Comparison of ENCODE assay signal across 9 cellular contexts in the genomic region with DNA sequence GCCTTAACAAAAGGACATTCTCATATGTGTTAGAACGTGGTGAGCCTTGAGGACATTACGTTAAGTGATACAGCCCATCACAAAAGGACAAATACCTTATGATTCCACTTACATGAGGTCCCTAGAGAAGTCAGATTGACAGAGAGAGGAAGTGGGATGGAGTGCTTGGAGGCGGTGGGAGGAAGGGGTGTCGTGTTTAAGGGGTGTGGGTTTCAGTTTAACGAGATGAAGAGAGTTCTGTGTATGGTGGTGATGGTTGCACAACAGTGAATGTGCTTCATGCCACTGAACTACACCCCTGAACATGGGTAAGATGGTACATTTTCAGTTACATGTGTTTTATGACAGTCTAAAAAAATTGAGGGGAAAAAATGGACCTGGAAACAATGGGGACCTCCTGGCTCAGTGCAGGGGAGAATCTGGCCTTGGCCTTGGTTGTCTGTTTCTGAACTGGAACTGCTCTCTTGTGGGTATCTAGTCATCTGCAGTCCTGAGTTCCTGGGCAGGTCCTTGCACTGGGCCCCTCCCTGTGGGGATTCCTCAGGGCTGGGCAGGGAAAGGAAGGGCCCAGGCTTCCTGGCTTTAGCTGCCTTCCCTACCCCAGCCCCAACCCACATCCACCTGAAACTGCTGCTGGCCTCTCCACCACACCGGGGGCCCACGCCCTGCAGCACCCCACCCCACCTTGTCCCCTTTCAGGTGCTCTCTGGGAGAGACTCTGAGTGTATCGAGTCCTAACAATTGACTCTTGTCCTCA. TPM values are rescaled to one million over a fixed set of nuclear protein-coding genes. Genes with fewer than 3 reads are reported as not detected.
A peak's percentile ranks its signal among the peaks of the same experiment; 100 is the strongest.
DNase-seq lines count a peak whose midpoint lies in the region; ATAC-seq lines count a peak whose summit lies in the region.
"Had no signal": no experiment of that assay in that cellular context is flagged by ENCODE, and none has a peak within 500 bp of the region (broad histone marks: within the 10 kb centered on the region; RNA-seq: fewer than 3 reads in every experiment).

No MANE protein-coding gene starts in this region.

- H2BK12ac ChIP-seq in trophoblast cell (ENCODE audit: low read length) (no peak overlapping the region), neuronal stem cell (ENCODE audit: low read length) (no peak overlapping the region)

- H3K79me1 ChIP-seq in trophoblast cell (ENCODE audit: low read length) (no peaks in the 10 kb centered on the region), neuronal stem cell (ENCODE audit: low read depth, low read length) (peaks cover 2% of the 10 kb centered on the region)

- H2BK120ac ChIP-seq in trophoblast cell (ENCODE audit: insufficient read depth, low read length, poor library complexity) (no peak overlapping the region), neuronal stem cell (ENCODE audit: low read depth, low read length) (no peak overlapping the region)

- H3K14ac ChIP-seq in trophoblast cell (ENCODE audit: low read length) (no peak overlapping the region), neuronal stem cell (ENCODE audit: low read length) (no peak overlapping the region)

- no peak overlapping the region for H3K9ac ChIP-seq in trophoblast cell (ENCODE audit: low read length)
- H3K9ac ChIP-seq in neuronal stem cell (ENCODE audit: low read depth, low read length, poor library complexity), result no peak overlapping the region
- H3K9ac ChIP-seq: KMS-11 had no signal

- no peak overlapping the region for H2BK15ac ChIP-seq in neuronal stem cell (ENCODE audit: low read length)

- H3K27me3 ChIP-seq in trophoblast cell (ENCODE audit: insufficient read depth, low read length) (no peaks in the 10 kb centered on the region), neuronal stem cell (ENCODE audit: control insufficient read depth in 3 of 3, insufficient read depth in 3 of 3, low read depth in 1 of 3, low read length in 3 of 3) (no peaks in the 10 kb centered on the region)

- H4K91ac ChIP-seq in trophoblast cell (ENCODE audit: low read depth, low read length) (no peak overlapping the region), neuronal stem cell (ENCODE audit: low read depth, low read length, poor library complexity) (no peak overlapping the region)

- H3K4me1 ChIP-seq in trophoblast cell (ENCODE audit: control insufficient read depth in 1 of 2, insufficient read depth in 2 of 2, low read length in 2 of 2), result no peaks in the 10 kb centered on the region
- H3K4me1 ChIP-seq in neuronal stem cell (ENCODE audit: control insufficient read depth in 2 of 2, insufficient read depth in 1 of 2, low read depth in 1 of 2, low read length in 2 of 2), result peaks cover 0 to 2% of the 10 kb centered on the region in 2 donors

- H2AFZ ChIP-seq in trophoblast cell (ENCODE audit: insufficient read depth, low read length, poor library complexity) (no peak overlapping the region), neuronal stem cell (ENCODE audit: low read length) (no peak overlapping the region)

- H3K4me2 ChIP-seq in trophoblast cell (ENCODE audit: low read length), result no peak overlapping the region
- no peak overlapping the region for H3K4me2 ChIP-seq in neuronal stem cell (ENCODE audit: insufficient read depth, low read length, poor library complexity, severe bottlenecking)
- H3K4me2 ChIP-seq: KMS-11 had no signal

- H3K9me3 ChIP-seq in trophoblast cell (ENCODE audit: insufficient read depth, low read depth, low read length), result no peaks in the 10 kb centered on the region
- no peaks in the 10 kb centered on the region for H3K9me3 ChIP-seq in neuronal stem cell (replicated peaks in 1 of 2; ENCODE audit: control insufficient read depth in 2 of 2, insufficient read depth in 1 of 2, low read depth in 1 of 2, low read length in 2 of 2)

- no peaks in the 10 kb centered on the region for H3K79me2 ChIP-seq in trophoblast cell (ENCODE audit: control insufficient read depth, insufficient read depth, low read length, poor library complexity)

- no peak overlapping the region for H2AK5ac ChIP-seq in trophoblast cell (ENCODE audit: low read length)
- H2AK5ac ChIP-seq in neuronal stem cell (ENCODE audit: low read depth, low read length), result no peak overlapping the region

- no peak overlapping the region for H3K4me3 ChIP-seq in trophoblast cell (ENCODE audit: low read depth, low read length)
- H3K4me3 ChIP-seq in neuronal stem cell (ENCODE audit: low read length in 2 of 2), result no peak overlapping the region

- WGBS in trophoblast cell (ENCODE audit: extremely low coverage, insufficient coverage, insufficient read length), result no CpG with 5 or more reads among the region's 8 CpGs
- 100% methylated on average over 2 of the region's 8 CpGs; no CpG with 5 or more reads in 1 of the 2 donors for WGBS in neuronal stem cell (ENCODE audit: extremely low coverage in 2 of 2, insufficient read length in 2 of 2, insufficient replicate concordance in 1 of 2), 2 donors

- H3K27ac ChIP-seq in cingulate gyrus (ENCODE audit: low read depth, low read length) (peak overlapping the region; percentile 66), trophoblast cell (ENCODE audit: low read depth, low read length) (no peak overlapping the region), neuronal stem cell (replicated peaks; ENCODE audit: low read length) (no peak overlapping the region)
- H3K27ac ChIP-seq: KMS-11 had no signal

- no peak overlapping the region for H4K12ac ChIP-seq in trophoblast cell (ENCODE audit: low read depth, low read length)

- peak; percentile 39 for DNase-seq in EL
- peak; percentile 16 for DNase-seq in NOMO-1 treated with DMSO at 0.1 percent for 48 hours (lab: John Stamatoyannopoulos, UW; ENCODE audit: unreplicated experiment)
- DNase-seq in trophoblast cell, result no peak
- DNase-seq in GDM1 (lab: John Stamatoyannopoulos, UW), result no peak
- no peak for DNase-seq in neuronal stem cell (ENCODE audit: low spot score)

- H3K23ac ChIP-seq in trophoblast cell (ENCODE audit: low read length), result no peak overlapping the region
- H3K23ac ChIP-seq in neuronal stem cell (ENCODE audit: low read depth, low read length, poor library complexity), result no peak overlapping the region

- peak overlapping the region; percentile 17 for H4K8ac ChIP-seq in trophoblast cell (ENCODE audit: low read depth, low read length)
- H4K8ac ChIP-seq in neuronal stem cell (ENCODE audit: low read depth, low read length), result no peak overlapping the region

- ATAC-seq in GM19452 (IDR thresholded peaks at IDR 0.05; ENCODE audit: unreplicated experiment) (no peak), HG03354 (IDR thresholded peaks at IDR 0.05; ENCODE audit: poor library complexity, severe bottlenecking, unreplicated experiment) (no peak)

- H3K4ac ChIP-seq in trophoblast cell (ENCODE audit: low read depth, low read length), result peak overlapping the region; percentile 19
- no peak overlapping the region for H3K4ac ChIP-seq in neuronal stem cell (ENCODE audit: low read length)

- H3K18ac ChIP-seq in trophoblast cell (ENCODE audit: low read length) (no peak overlapping the region), neuronal stem cell (ENCODE audit: low read length) (no peak overlapping the region)

- peaks cover 39 to 44% of the 10 kb centered on the region in 2 experiments for H3K36me3 ChIP-seq in trophoblast cell (ENCODE audit: control insufficient read depth in 1 of 2, insufficient read depth in 2 of 2, low read length in 2 of 2)
- peaks cover 4 to 56% of the 10 kb centered on the region in 2 donors for H3K36me3 ChIP-seq in neuronal stem cell (replicated peaks in 1 of 2; ENCODE audit: control insufficient read depth in 2 of 2, insufficient read depth in 2 of 2, low read length in 2 of 2)

- H2BK5ac ChIP-seq in trophoblast cell (ENCODE audit: low read depth, low read length, poor library complexity) (no peak overlapping the region), neuronal stem cell (ENCODE audit: low read length) (no peak overlapping the region)

RNA-seq across cellular contexts. Expression of a gene that starts 17.8 kb away (rescaled TPM):
- polyA plus RNA-seq in trophoblast cell (2013), result 39.7 and 40.9 TPM in 2 replicates
- 28.5 TPM for polyA plus RNA-seq in neuronal stem cell (2013, experiment 1 of 2)
- 29.6 TPM for polyA plus RNA-seq in neuronal stem cell (2013, experiment 2 of 2)

RNA-seq across cellular contexts. Expression of a gene that starts 18.0 kb away (rescaled TPM):
- 3.3 and 4.0 TPM in 2 replicates for polyA plus RNA-seq in trophoblast cell (2013)
- 19.9 TPM for polyA plus RNA-seq in neuronal stem cell (2013, experiment 1 of 2)
- polyA plus RNA-seq in neuronal stem cell (2013, experiment 2 of 2), result 19.3 TPM

RNA-seq across cellular contexts. Expression of a gene that starts 21.0 kb away (rescaled TPM):
- 11.4 TPM in 2 replicates for polyA plus RNA-seq in trophoblast cell (2013)
- polyA plus RNA-seq in neuronal stem cell (2013, experiment 1 of 2), result 13.0 TPM
- 12.5 TPM for polyA plus RNA-seq in neuronal stem cell (2013, experiment 2 of 2)

RNA-seq across cellular contexts. Expression of a gene that starts 47.7 kb away (rescaled TPM):
- 13.6 and 14.4 TPM in 2 replicates for polyA plus RNA-seq in trophoblast cell (2013)
- 10.1 TPM for polyA plus RNA-seq in neuronal stem cell (2013, experiment 1 of 2)
- polyA plus RNA-seq in neuronal stem cell (2013, experiment 2 of 2), result 9.7 TPM

RNA-seq across cellular contexts. Expression of a gene that starts 47.8 kb away (rescaled TPM):
- 17.7 and 18.2 TPM in 2 replicates for polyA plus RNA-seq in trophoblast cell (2013)
- 25.1 TPM for polyA plus RNA-seq in neuronal stem cell (2013, experiment 1 of 2)
- 24.6 TPM for polyA plus RNA-seq in neuronal stem cell (2013, experiment 2 of 2)

Comparison
In these comparisons a context has a peak if more than half of its experiments do, and no peak if none do; other contexts are left out.
1. DNase-seq: peak in EL (single experiment) and NOMO-1 treated with DMSO at 0.1 percent for 48 hours (single experiment); none in trophoblast cell (0 of 2), GDM1 (single experiment) and neuronal stem cell (single experiment).